In genomic region chr16:46757339-46758050, GRCh38 we compare ENCODE assay signal across 16 cellular contexts. TPM values are rescaled to one million over a fixed set of nuclear protein-coding genes. Genes with fewer than 3 reads are reported as not detected.
DNase-seq lines count a peak whose midpoint lies in the region; ATAC-seq lines count a peak whose summit lies in the region.
"Had no signal": no experiment of that assay in that cellular context is flagged by ENCODE, and none has a peak within 500 bp of the region (broad histone marks: within the 10 kb centered on the region; RNA-seq: fewer than 3 reads in every experiment).

No MANE protein-coding gene starts in this region.

- H3K4me3 ChIP-seq in BLaER1 (no peak overlapping the region), mesenchymal stem cell (ENCODE audit: insufficient read depth in 1 of 2, low read depth in 1 of 2, low read length in 2 of 2) (no peak overlapping the region)
- H3K4me3 ChIP-seq: ascending aorta, pancreas had no signal

- H3K9me3 ChIP-seq in BLaER1 (no peaks in the 10 kb centered on the region), mesenchymal stem cell (ENCODE audit: control insufficient read depth, low read length) (no peaks in the 10 kb centered on the region)
- H3K9me3 ChIP-seq: ascending aorta, pancreas had no signal

- peak overlapping the region in 1 of 2 experiments; percentile 56 for H3K23ac ChIP-seq in mesenchymal stem cell (ENCODE audit: low read length in 2 of 2)

- no peak overlapping the region for H2BK120ac ChIP-seq in mesenchymal stem cell (ENCODE audit: low read depth, low read length)

- no peaks in the 10 kb centered on the region for H3K9me3 Mint-ChIP-seq in activated CD8-positive, alpha-beta memory T cell treated with anti-CD3 and anti-CD28 coated beads, Interleukin-2, amount 10 ng/mL, durations not matched to agents 7 days and 5 days (ENCODE audit: low read depth)
- H3K9me3 Mint-ChIP-seq: CD4-positive, CD25-positive, alpha-beta regulatory T cell; immature natural killer cell had no signal

- CTCF ChIA-PET in activated CD8-positive, alpha-beta memory T cell treated with anti-CD3 and anti-CD28 coated beads, Interleukin-2, amount 10 ng/mL, durations not matched to agents 7 days and 5 days (lab: Charles Lee), result no interaction called here

- H3K4me2 ChIP-seq in BLaER1, result peak overlapping the region; percentile 45
- peak overlapping the region; percentile 34 for H3K4me2 ChIP-seq in mesenchymal stem cell (ENCODE audit: low read length, poor library complexity, severe bottlenecking)

- H3K27me3 Mint-ChIP-seq in activated CD8-positive, alpha-beta memory T cell treated with anti-CD3 and anti-CD28 coated beads, Interleukin-2, amount 10 ng/mL, durations not matched to agents 7 days and 5 days, result peaks cover 2% of the 10 kb centered on the region

- peak overlapping the region; percentile 69 for H4K8ac ChIP-seq in mesenchymal stem cell (ENCODE audit: low read length)

- H4K91ac ChIP-seq in mesenchymal stem cell (ENCODE audit: low read length), result no peak overlapping the region

- 22% methylated on average over 21 of the region's 21 CpGs for WGBS in mesenchymal stem cell

- H3K27ac ChIP-seq in BLaER1 (0 out of 2 replicates have a peak overlapping the region, but pooled peaks have one; percentile 7), mesenchymal stem cell (ENCODE audit: low read length, poor library complexity, severe bottlenecking) (no peak overlapping the region)
- H3K27ac ChIP-seq: ascending aorta, pancreas had no signal

- no peak for ATAC-seq in activated CD8-positive, alpha-beta memory T cell treated with anti-CD3 and anti-CD28 coated beads, Interleukin-2, amount 10 ng/mL, durations not matched to agents 7 days and 5 days
- ATAC-seq in GM18868 (IDR thresholded peaks at IDR 0.05; ENCODE audit: unreplicated experiment) (no peak), HG03565 (IDR thresholded peaks at IDR 0.05; ENCODE audit: unreplicated experiment) (no peak)
- ATAC-seq: activated CD8-positive, alpha-beta T cell treated with anti-CD3 and anti-CD28 coated beads, Interleukin-2, amount 10 ng/mL, durations not matched to agents 7 days and 5 days had no signal

- H3K4me1 Mint-ChIP-seq in activated CD8-positive, alpha-beta memory T cell treated with anti-CD3 and anti-CD28 coated beads, Interleukin-2, amount 10 ng/mL, durations not matched to agents 7 days and 5 days, result no peaks in the 10 kb centered on the region
- H3K4me1 Mint-ChIP-seq: immature natural killer cell had no signal

- DNase-seq in NCI-H1105 treated with DMSO at 0.1 percent for 48 hours (lab: John Stamatoyannopoulos, UW) (peak; percentile 83), amniotic epithelial cell (ENCODE audit: low read depth) (peak; percentile 75), mesenchymal stem cell (peak; percentile 13), kidney tubule cell (ENCODE audit: low spot score) (no peak)
- DNase-seq in activated CD8-positive, alpha-beta memory T cell treated with anti-CD3 and anti-CD28 coated beads, Interleukin-2, amount 10 ng/mL, durations not matched to agents 7 days and 5 days, result no peak
- DNase-seq: activated CD8-positive, alpha-beta T cell treated with anti-CD3 and anti-CD28 coated beads, Interleukin-2, amount 10 ng/mL, durations not matched to agents 7 days and 5 days; CD4-positive, CD25-positive, alpha-beta regulatory T cell; immature natural killer cell; NCI-H2171; pancreas; SW 1271 had no signal

- no peaks in the 10 kb centered on the region for H3K79me1 ChIP-seq in mesenchymal stem cell (replicated peaks; ENCODE audit: low read length, poor library complexity, severe bottlenecking)

- H2BK5ac ChIP-seq in mesenchymal stem cell (ENCODE audit: low read depth, low read length, poor library complexity, severe bottlenecking), result no peak overlapping the region

- no peaks in the 10 kb centered on the region for H3K36me3 Mint-ChIP-seq in activated CD8-positive, alpha-beta memory T cell treated with anti-CD3 and anti-CD28 coated beads, Interleukin-2, amount 10 ng/mL, durations not matched to agents 7 days and 5 days
- H3K36me3 Mint-ChIP-seq: CD4-positive, CD25-positive, alpha-beta regulatory T cell; immature natural killer cell had no signal

- H3K27me3 ChIP-seq in BLaER1, result no peaks in the 10 kb centered on the region
- peaks cover 33 to 59% of the 10 kb centered on the region in 2 experiments for H3K27me3 ChIP-seq in mesenchymal stem cell (ENCODE audit: control insufficient read depth in 1 of 2, insufficient read depth in 1 of 2, low read length in 2 of 2)
- H3K27me3 ChIP-seq: ascending aorta, pancreas had no signal

- no peak overlapping the region for H3K27ac Mint-ChIP-seq in activated CD8-positive, alpha-beta memory T cell treated with anti-CD3 and anti-CD28 coated beads, Interleukin-2, amount 10 ng/mL, durations not matched to agents 7 days and 5 days
- H3K27ac Mint-ChIP-seq: activated CD8-positive, alpha-beta T cell treated with anti-CD3 and anti-CD28 coated beads, Interleukin-2, amount 10 ng/mL, durations not matched to agents 7 days and 5 days; CD4-positive, CD25-positive, alpha-beta regulatory T cell; immature natural killer cell had no signal

- peak overlapping the region in 1 of 2 experiments; percentile 29 for H2BK12ac ChIP-seq in mesenchymal stem cell (ENCODE audit: low read length in 2 of 2)

- H3K4me1 ChIP-seq in BLaER1 (peaks cover 41% of the 10 kb centered on the region), mesenchymal stem cell (ENCODE audit: control insufficient read depth, insufficient read depth, low read depth, low read length) (peaks cover 12% of the 10 kb centered on the region)
- H3K4me1 ChIP-seq: ascending aorta, pancreas had no signal

- H3K9ac ChIP-seq in BLaER1 (no peak overlapping the region), mesenchymal stem cell (ENCODE audit: low read length) (no peak overlapping the region)

- H2BK15ac ChIP-seq in mesenchymal stem cell (ENCODE audit: low read depth, poor library complexity, severe bottlenecking), result peak overlapping the region; percentile 90

- H3K4ac ChIP-seq in mesenchymal stem cell (ENCODE audit: low read depth in 1 of 2, low read length in 2 of 2), result no peak overlapping the region

- H4K20me1 ChIP-seq in BLaER1, result no peaks in the 10 kb centered on the region

- no peaks in the 10 kb centered on the region for H3K36me3 ChIP-seq in BLaER1
- H3K36me3 ChIP-seq in mesenchymal stem cell (ENCODE audit: control insufficient read depth in 1 of 2, insufficient read depth in 2 of 2, low read depth in 1 of 2, low read length in 2 of 2), result no peaks in the 10 kb centered on the region
- H3K36me3 ChIP-seq: ascending aorta, pancreas had no signal

- no peak overlapping the region for H2AK5ac ChIP-seq in mesenchymal stem cell (ENCODE audit: low read length, severe bottlenecking)

- H3K14ac ChIP-seq in mesenchymal stem cell (ENCODE audit: low read length in 2 of 2), result peak overlapping the region in 1 of 2 experiments; percentile 46

- no peak overlapping the region for H3K4me3 Mint-ChIP-seq in activated CD8-positive, alpha-beta memory T cell treated with anti-CD3 and anti-CD28 coated beads, Interleukin-2, amount 10 ng/mL, durations not matched to agents 7 days and 5 days
- H3K4me3 Mint-ChIP-seq: activated CD8-positive, alpha-beta T cell treated with anti-CD3 and anti-CD28 coated beads, Interleukin-2, amount 10 ng/mL, durations not matched to agents 7 days and 5 days; CD4-positive, CD25-positive, alpha-beta regulatory T cell; immature natural killer cell had no signal

- H3K18ac ChIP-seq in mesenchymal stem cell (ENCODE audit: low read depth in 1 of 2, low read length in 2 of 2), result peak overlapping the region; percentile 29 to 72

- no peak overlapping the region for H2AFZ ChIP-seq in mesenchymal stem cell (ENCODE audit: low read depth, low read length)

RNA-seq across cellular contexts. Expression of gene MYLK3, which starts 9.4 kb away (rescaled TPM):
- 0.08 TPM for polyA plus RNA-seq in mesenchymal stem cell (2013, experiment 1 of 2)
- polyA plus RNA-seq in mesenchymal stem cell (2013, experiment 2 of 2), result 0.08 TPM
- total RNA-seq in activated CD8-positive, alpha-beta memory T cell treated with anti-CD3 and anti-CD28 coated beads, Interleukin-2, amount 10 ng/mL, durations not matched to agents 7 days and 5 days, result not detected
- total RNA-seq: ascending aorta; CD4-positive, CD25-positive, alpha-beta regulatory T cell; epithelial cell of proximal tubule had no signal
- polyA plus RNA-seq: CD4-positive, CD25-positive, alpha-beta regulatory T cell; immature natural killer cell had no signal

Comparison
In these comparisons a context has a peak if more than half of its experiments do, and no peak if none do; other contexts are left out.
1. DNase-seq: peak in NCI-H1105 treated with DMSO at 0.1 percent for 48 hours (single experiment), amniotic epithelial cell (single experiment) and mesenchymal stem cell (single experiment); none in activated CD8-positive, alpha-beta memory T cell treated with anti-CD3 and anti-CD28 coated beads, Interleukin-2, amount 10 ng/mL, durations not matched to agents 7 days and 5 days (single experiment) and kidney tubule cell (single experiment).